ENCODE assay signal across 9 cellular contexts in the genomic region with DNA sequence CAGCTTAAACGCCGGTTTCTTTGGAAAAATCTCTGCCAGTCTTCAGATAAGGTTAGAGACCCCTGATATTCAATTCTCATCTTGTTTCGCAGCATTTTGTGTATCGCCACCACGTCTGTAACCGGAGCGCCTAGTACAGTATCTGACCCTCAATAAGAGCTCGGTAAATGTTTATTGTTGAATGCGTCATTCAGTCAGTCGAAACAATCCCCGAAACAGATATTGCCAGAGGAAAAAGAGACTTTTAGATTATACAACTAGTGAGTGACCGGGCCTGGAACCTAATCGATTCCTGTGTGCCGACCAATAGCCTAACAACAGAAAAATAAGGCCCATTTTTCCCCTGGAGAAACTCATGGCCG. TPM values are rescaled to one million over a fixed set of nuclear protein-coding genes. Genes with fewer than 3 reads are reported as not detected.
DNase-seq lines count a peak whose midpoint lies in the region; FAIRE-seq and TF ChIP-seq lines count a peak whose summit lies in the region.
"Had no signal": no experiment of that assay in that cellular context is flagged by ENCODE, and none has a peak within 500 bp of the region (broad histone marks: within the 10 kb centered on the region; RNA-seq: fewer than 3 reads in every experiment).

No MANE protein-coding gene starts in this region.

- H3K36me3 ChIP-seq in kidney (ENCODE audit: control insufficient read depth in 1 of 2, insufficient read depth in 2 of 2, low read length in 2 of 2) = no peaks in the 10 kb centered on the region
- no peaks in the 10 kb centered on the region for H3K36me3 ChIP-seq in subcutaneous abdominal adipose tissue (ENCODE audit: control insufficient read depth in 5 of 5, insufficient read depth in 5 of 5, low read length in 5 of 5)

- H3K36me3 Mint-ChIP-seq in T-helper 1 cell treated with Interleukin-12 subunit alpha and Interleukin-12 subunit beta and Interleukin-4 antibody, amounts not matched to agents 30 μg/mL and 1 μg/mL, for 36 hours (ENCODE audit: low read depth) = peaks cover 5% of the 10 kb centered on the region
- H3K36me3 Mint-ChIP-seq in activated naive CD8-positive, alpha-beta T cell treated with anti-CD3 and anti-CD28 coated beads for 36 hours = peaks cover 42% of the 10 kb centered on the region

- H3K27ac Mint-ChIP-seq in T-helper 1 cell treated with Interleukin-12 subunit alpha and Interleukin-12 subunit beta and Interleukin-4 antibody, amounts not matched to agents 30 μg/mL and 1 μg/mL, for 36 hours = peak overlapping the region; percentile 93
- peak overlapping the region; percentile 96 for H3K27ac Mint-ChIP-seq in activated naive CD8-positive, alpha-beta T cell treated with anti-CD3 and anti-CD28 coated beads for 36 hours

- H3K27ac ChIP-seq in kidney (ENCODE audit: low read depth in 2 of 2, low read length in 2 of 2) (no peak overlapping the region), subcutaneous abdominal adipose tissue (ENCODE audit: low read depth, low read length) (peak overlapping the region; percentile 46)

- no peak for TF ChIP-seq CTCF in kidney (IDR thresholded peaks at IDR 0.05; ENCODE audit: borderline replicate concordance, extremely low read depth, insufficient read depth)

- H3K4me3 ChIP-seq in kidney (ENCODE audit: low read length in 2 of 2) (peak overlapping the region; percentile 76 to 78), subcutaneous abdominal adipose tissue (ENCODE audit: low read depth in 1 of 5, low read length in 5 of 5) (peak overlapping the region; percentile 86 to 97 (median 93))

- no peaks in the 10 kb centered on the region for H3K9me3 Mint-ChIP-seq in T-helper 1 cell treated with Interleukin-12 subunit alpha and Interleukin-12 subunit beta and Interleukin-4 antibody, amounts not matched to agents 30 μg/mL and 1 μg/mL, for 36 hours
- no peaks in the 10 kb centered on the region for H3K9me3 Mint-ChIP-seq in activated naive CD8-positive, alpha-beta T cell treated with anti-CD3 and anti-CD28 coated beads for 36 hours

- no peaks in the 10 kb centered on the region for H3K27me3 ChIP-seq in subcutaneous abdominal adipose tissue (ENCODE audit: control insufficient read depth in 5 of 5, insufficient read depth in 4 of 5, low read length in 5 of 5)

- H3K9me3 ChIP-seq in kidney (ENCODE audit: control insufficient read depth in 1 of 2, low read length in 2 of 2) (no peaks in the 10 kb centered on the region), subcutaneous abdominal adipose tissue (ENCODE audit: control insufficient read depth in 5 of 5, low read length in 5 of 5) (peaks cover 0 to under 1% (median 0%) of the 10 kb centered on the region in 5 donors)

- peak overlapping the region; percentile 89 for H3K4me3 Mint-ChIP-seq in T-helper 1 cell treated with Interleukin-12 subunit alpha and Interleukin-12 subunit beta and Interleukin-4 antibody, amounts not matched to agents 30 μg/mL and 1 μg/mL, for 36 hours
- peak overlapping the region; percentile 92 for H3K4me3 Mint-ChIP-seq in activated naive CD8-positive, alpha-beta T cell treated with anti-CD3 and anti-CD28 coated beads for 36 hours

- FAIRE-seq in kidney (lab: Jason Lieb, UNC) (no peak), HTR-8/SVneo (lab: Jason Lieb, UNC) (no peak)
- FAIRE-seq: colon had no signal

- H3K4me1 ChIP-seq in kidney (ENCODE audit: control insufficient read depth in 1 of 2, insufficient read depth in 1 of 2, low read depth in 1 of 2, low read length in 2 of 2) = peaks cover 0 to 5% of the 10 kb centered on the region in 2 donors
- peaks cover 4 to 21% (median 18%) of the 10 kb centered on the region in 5 donors for H3K4me1 ChIP-seq in subcutaneous abdominal adipose tissue (ENCODE audit: control insufficient read depth in 5 of 5, insufficient read depth in 5 of 5, low read length in 5 of 5)

- H3K9ac ChIP-seq in kidney (ENCODE audit: low read length in 2 of 2) (peak overlapping the region; percentile 72 to 77), subcutaneous abdominal adipose tissue (ENCODE audit: low read length in 5 of 5) (peak overlapping the region; percentile 80 to 93 (median 86))

- no peaks in the 10 kb centered on the region for H3K27me3 Mint-ChIP-seq in T-helper 1 cell treated with Interleukin-12 subunit alpha and Interleukin-12 subunit beta and Interleukin-4 antibody, amounts not matched to agents 30 μg/mL and 1 μg/mL, for 36 hours (ENCODE audit: low read depth)
- H3K27me3 Mint-ChIP-seq in activated naive CD8-positive, alpha-beta T cell treated with anti-CD3 and anti-CD28 coated beads for 36 hours = no peaks in the 10 kb centered on the region

- H3K4me1 Mint-ChIP-seq in T-helper 1 cell treated with Interleukin-12 subunit alpha and Interleukin-12 subunit beta and Interleukin-4 antibody, amounts not matched to agents 30 μg/mL and 1 μg/mL, for 36 hours (ENCODE audit: low read depth) = peaks cover 34% of the 10 kb centered on the region
- peaks cover 49% of the 10 kb centered on the region for H3K4me1 Mint-ChIP-seq in activated naive CD8-positive, alpha-beta T cell treated with anti-CD3 and anti-CD28 coated beads for 36 hours

- DNase-seq in T-helper 1 cell (no peak), kidney (no peak), dermis blood vessel endothelial cell (no peak), HTR-8/SVneo (ENCODE audit: insufficient read length, low spot score) (no peak), occipital lobe (lab: John Stamatoyannopoulos, UW) (no peak)
- no peak for DNase-seq in activated naive CD8-positive, alpha-beta T cell treated with anti-CD3 and anti-CD28 coated beads for 36 hours

- intact Hi-C loops in kidney (cut with DNase I) = no loop called here

RNA-seq across cellular contexts. Expression of a gene that starts 0.6 kb away (rescaled TPM):
- 100 to 1,000 TPM; 110 to 122 TPM for total RNA-seq in activated naive CD8-positive, alpha-beta T cell treated with anti-CD3 and anti-CD28 coated beads for 36 hours
- 49.0 TPM for total RNA-seq in kidney
- polyA plus RNA-seq in kidney (ENCODE audit: insufficient read depth, low read depth, low replicate concordance) = 20.9 TPM
- 33.5 and 64.0 TPM in 2 replicates for total RNA-seq in dermis blood vessel endothelial cell
- 33.5 TPM for total RNA-seq in occipital lobe

RNA-seq across cellular contexts. Expression of a gene that starts 7.1 kb away (rescaled TPM):
- 100 to 1,000 TPM; 161 to 170 TPM for total RNA-seq in activated naive CD8-positive, alpha-beta T cell treated with anti-CD3 and anti-CD28 coated beads for 36 hours
- total RNA-seq in kidney (63.1 TPM), dermis blood vessel endothelial cell (6.6 and 9.6 TPM in 2 replicates), occipital lobe (10.5 TPM)
- polyA plus RNA-seq in kidney (ENCODE audit: insufficient read depth, low read depth, low replicate concordance) = 32.8 TPM

RNA-seq across cellular contexts. Expression of a gene that starts 27.9 kb away (rescaled TPM):
- total RNA-seq in activated naive CD8-positive, alpha-beta T cell treated with anti-CD3 and anti-CD28 coated beads for 36 hours = 10 to 100 TPM; 18.3 to 21.0 TPM
- 19.0 TPM for total RNA-seq in kidney
- 58.4 TPM for polyA plus RNA-seq in kidney (ENCODE audit: insufficient read depth, low read depth, low replicate concordance)
- 12.1 TPM in 2 replicates for total RNA-seq in dermis blood vessel endothelial cell
- total RNA-seq in occipital lobe = 5.6 TPM

RNA-seq across cellular contexts. Expression of a gene that starts 36.3 kb away (rescaled TPM):
- total RNA-seq in activated naive CD8-positive, alpha-beta T cell treated with anti-CD3 and anti-CD28 coated beads for 36 hours = not detected
- 5.1 TPM for total RNA-seq in kidney
- polyA plus RNA-seq in kidney (ENCODE audit: insufficient read depth, low read depth, low replicate concordance) = 1.3 TPM
- total RNA-seq in dermis blood vessel endothelial cell = 0.05 TPM in 1 of 2 replicates, not detected in the other
- total RNA-seq in occipital lobe = 0.31 TPM

RNA-seq across cellular contexts. Expression of a gene that starts 36.4 kb away (rescaled TPM):
- 1 to 10 TPM; 2.0 to 3.3 TPM for total RNA-seq in activated naive CD8-positive, alpha-beta T cell treated with anti-CD3 and anti-CD28 coated beads for 36 hours
- 83.0 TPM for total RNA-seq in kidney
- polyA plus RNA-seq in kidney (ENCODE audit: insufficient read depth, low read depth, low replicate concordance) = 22.5 TPM
- 1.5 and 2.2 TPM in 2 replicates for total RNA-seq in dermis blood vessel endothelial cell
- 1.2 TPM for total RNA-seq in occipital lobe
